Comparison of ENCODE assay signal across 28 cellular contexts in genomic region chr6:69155467-69155866, GRCh38.
A peak's percentile ranks its signal among the peaks of the same experiment; 100 is the strongest.
DNase-seq lines count a peak whose midpoint lies in the region; ATAC-seq and TF ChIP-seq lines count a peak whose summit lies in the region.
"Had no signal": no experiment of that assay in that cellular context is flagged by ENCODE, and none has a peak within 500 bp of the region (broad histone marks: within the 10 kb centered on the region; RNA-seq: fewer than 3 reads in every experiment).

No MANE protein-coding gene starts in this region.

- H3K4me1 ChIP-seq in SK-N-SH (ENCODE audit: control insufficient read depth in 1 of 2, insufficient read depth in 2 of 2, low read depth in 1 of 2, low read length in 1 of 2): peaks cover 0 to 4% of the 10 kb centered on the region in 2 experiments; a peak in 2 of 4 replicates
- peaks cover 42% of the 10 kb centered on the region for H3K4me1 ChIP-seq in OCI-LY3 (ENCODE audit: low read length)
- H3K4me1 ChIP-seq in upper lobe of right lung: no peaks in the 10 kb centered on the region
- H3K4me1 ChIP-seq: foreskin keratinocyte, neural progenitor cell, sigmoid colon, vagina had no signal

- no peak overlapping the region for H3K4me3 Mint-ChIP-seq in stimulated activated naive B cell treated with anti-CD40 and anti-IgM and Interleukin-4, amounts not matched to agents 10 μg/mL and 1 μg/mL and 100 μg/mL, for 72 hours
- H3K4me3 Mint-ChIP-seq in type B pancreatic cell: no peak overlapping the region
- H3K4me3 Mint-ChIP-seq: activated CD4-positive, alpha-beta memory T cell treated with anti-CD3 and anti-CD28 coated beads for 36 hours; activated naive CD4-positive, alpha-beta T cell treated with anti-CD3 and anti-CD28 coated beads, Interleukin-2, amount 50 U/mL, for 24 hours; effector memory CD8-positive, alpha-beta T cell; memory B cell; neural progenitor cell had no signal

- intact Hi-C loops in upper lobe of right lung (cut with DNase I): no loop called here

- H3K36me3 ChIP-seq in SK-N-SH (replicated peaks in 1 of 2; ENCODE audit: control insufficient read depth in 1 of 2, insufficient read depth in 2 of 2, low read length in 1 of 2) (no peaks in the 10 kb centered on the region), OCI-LY3 (replicated peaks; ENCODE audit: low read depth, low read length) (peaks cover 15% of the 10 kb centered on the region), upper lobe of right lung (no peaks in the 10 kb centered on the region)
- H3K36me3 ChIP-seq: BE2C, neural progenitor cell, sigmoid colon, vagina had no signal

- WGBS in SK-N-SH (ENCODE audit: low lambda C conversion rate): 33% methylated on average over 1 of the region's 1 CpG

- no peaks in the 10 kb centered on the region for H3K27me3 ChIP-seq in SK-N-SH (ENCODE audit: insufficient read depth)
- H3K27me3 ChIP-seq in OCI-LY3 (ENCODE audit: low read depth, low read length): no peaks in the 10 kb centered on the region
- no peaks in the 10 kb centered on the region for H3K27me3 ChIP-seq in upper lobe of right lung
- H3K27me3 ChIP-seq: BE2C, foreskin keratinocyte, neural progenitor cell, sigmoid colon, vagina had no signal

- H3K9ac ChIP-seq in SK-N-SH: no peak overlapping the region
- no peak overlapping the region for H3K9ac ChIP-seq in OCI-LY3 (ENCODE audit: low read length)
- H3K9ac ChIP-seq: neural progenitor cell had no signal

- H3K9me3 ChIP-seq in SK-N-SH: no peaks in the 10 kb centered on the region
- peaks cover 5% of the 10 kb centered on the region; the same call in 1 of the 2 replicates for H3K9me3 ChIP-seq in OCI-LY3 (ENCODE audit: insufficient read depth, low read length)
- H3K9me3 ChIP-seq in upper lobe of right lung: no peaks in the 10 kb centered on the region
- H3K9me3 ChIP-seq: BE2C, vagina had no signal

- no peaks in the 10 kb centered on the region for H3K4me1 Mint-ChIP-seq in stimulated activated naive B cell treated with anti-CD40 and anti-IgM and Interleukin-4, amounts not matched to agents 10 μg/mL and 1 μg/mL and 100 μg/mL, for 72 hours
- no peaks in the 10 kb centered on the region for H3K4me1 Mint-ChIP-seq in type B pancreatic cell (ENCODE audit: unreplicated experiment)
- H3K4me1 Mint-ChIP-seq: activated naive CD4-positive, alpha-beta T cell treated with anti-CD3 and anti-CD28 coated beads, Interleukin-2, amount 50 U/mL, for 24 hours; memory B cell; neural progenitor cell had no signal

- no peaks in the 10 kb centered on the region for H3K27me3 Mint-ChIP-seq in stimulated activated naive B cell treated with anti-CD40 and anti-IgM and Interleukin-4, amounts not matched to agents 10 μg/mL and 1 μg/mL and 100 μg/mL, for 72 hours
- H3K27me3 Mint-ChIP-seq in type B pancreatic cell: no peaks in the 10 kb centered on the region
- H3K27me3 Mint-ChIP-seq: activated CD4-positive, alpha-beta memory T cell treated with anti-CD3 and anti-CD28 coated beads for 36 hours; activated naive CD4-positive, alpha-beta T cell treated with anti-CD3 and anti-CD28 coated beads, Interleukin-2, amount 50 U/mL, for 24 hours; effector memory CD8-positive, alpha-beta T cell had no signal

- no peak for TF ChIP-seq EP300 in SK-N-SH (IDR thresholded peaks at IDR 0.05; ENCODE audit: borderline replicate concordance in 1 of 2, low read depth in 1 of 2, low read length in 1 of 2)

- no peak overlapping the region for H3K27ac Mint-ChIP-seq in stimulated activated naive B cell treated with anti-CD40 and anti-IgM and Interleukin-4, amounts not matched to agents 10 μg/mL and 1 μg/mL and 100 μg/mL, for 72 hours
- no peak overlapping the region for H3K27ac Mint-ChIP-seq in type B pancreatic cell
- H3K27ac Mint-ChIP-seq: activated CD4-positive, alpha-beta memory T cell treated with anti-CD3 and anti-CD28 coated beads for 36 hours; activated naive CD4-positive, alpha-beta T cell treated with anti-CD3 and anti-CD28 coated beads, Interleukin-2, amount 50 U/mL, for 24 hours; effector memory CD8-positive, alpha-beta T cell; memory B cell; neural progenitor cell had no signal

- no peaks in the 10 kb centered on the region for H3K79me2 ChIP-seq in SK-N-SH (ENCODE audit: insufficient read depth)
- no peaks in the 10 kb centered on the region for H3K79me2 ChIP-seq in OCI-LY3 (ENCODE audit: low read length)

- H4K20me1 ChIP-seq in SK-N-SH (ENCODE audit: insufficient read depth) (no peaks in the 10 kb centered on the region), OCI-LY3 (ENCODE audit: insufficient read depth, low read length) (no peaks in the 10 kb centered on the region)

- peak; percentile 36; the same call in 1 of the 2 replicates for TF ChIP-seq RAD21 in SK-N-SH (IDR thresholded peaks at IDR 0.05; ENCODE audit: low read length)

- H3K27ac ChIP-seq in SK-N-SH (ENCODE audit: low read depth in 2 of 2, low read length in 1 of 2): no peak overlapping the region
- no peak overlapping the region for H3K27ac ChIP-seq in OCI-LY3 (ENCODE audit: low read length)
- H3K27ac ChIP-seq in upper lobe of right lung: no peak overlapping the region
- H3K27ac ChIP-seq: foreskin keratinocyte, neural progenitor cell, sigmoid colon, vagina had no signal

- H3K36me3 Mint-ChIP-seq in stimulated activated naive B cell treated with anti-CD40 and anti-IgM and Interleukin-4, amounts not matched to agents 10 μg/mL and 1 μg/mL and 100 μg/mL, for 72 hours: no peaks in the 10 kb centered on the region
- H3K36me3 Mint-ChIP-seq in type B pancreatic cell: no peaks in the 10 kb centered on the region
- H3K36me3 Mint-ChIP-seq: activated CD4-positive, alpha-beta memory T cell treated with anti-CD3 and anti-CD28 coated beads for 36 hours; activated naive CD4-positive, alpha-beta T cell treated with anti-CD3 and anti-CD28 coated beads, Interleukin-2, amount 50 U/mL, for 24 hours; memory B cell; neural progenitor cell had no signal

- CTCF ChIA-PET in SK-N-SH (lab: Yijun Ruan, JAX): interaction anchor here (1.8 kb wide), 1 partner anchor 9 kb away, joined by 7 read pairs; no protein-coding TSS in a partner anchor

- no peak overlapping the region for H3K4me2 ChIP-seq in SK-N-SH
- no peak overlapping the region for H3K4me2 ChIP-seq in OCI-LY3 (ENCODE audit: low read length)
- H3K4me2 ChIP-seq: neural progenitor cell had no signal

- H3F3A ChIP-seq in SK-N-SH (replicated peaks; ENCODE audit: insufficient read depth): no peaks in the 10 kb centered on the region

- DNase-seq in SK-N-SH (no peak), fibroblast of the aortic adventitia (ENCODE audit: low read depth) (peak; percentile 0), upper lobe of right lung (no peak), type B pancreatic cell (ENCODE audit: extremely low spot score, unreplicated experiment) (no peak)
- DNase-seq in stimulated activated naive B cell treated with anti-CD40 and anti-IgM and Interleukin-4, amounts not matched to agents 10 μg/mL and 1 μg/mL and 100 μg/mL, for 72 hours: no peak
- DNase-seq: activated CD4-positive, alpha-beta memory T cell treated with anti-CD3 and anti-CD28 coated beads for 36 hours; activated CD4-positive, CD25-positive, alpha-beta regulatory T cell treated with anti-CD3 and anti-CD28 coated beads, Interleukin-2, amount 50 U/mL, for 72 hours; activated CD8-positive, alpha-beta memory T cell treated with anti-CD3 and anti-CD28 coated beads, Interleukin-2, amount 50 U/mL, for 4 hours; BE2C; cortex of kidney; DND-41; effector memory CD8-positive, alpha-beta T cell; foreskin keratinocyte; HCEC 1CT; KBM-7; MM.1S; NCI-H1417 treated with DMSO at 0.1 percent for 48 hours; NCI-H446 treated with DMSO at 0.1 percent for 48 hours; sigmoid colon; stimulated activated CD4-positive, alpha-beta T cell treated with anti-CD3 and anti-CD28 coated beads, Interleukin-4, amount 100 ng/mL, for 4 hours; stimulated activated naive CD4-positive, alpha-beta T cell had no signal

- POLR2A ChIA-PET in SK-N-SH (lab: Yijun Ruan, JAX): no interaction called here

- H2AFZ ChIP-seq in SK-N-SH (ENCODE audit: low read depth) (no peak overlapping the region), OCI-LY3 (ENCODE audit: low read depth, low read length) (no peak overlapping the region)
- H2AFZ ChIP-seq: neural progenitor cell had no signal

- no peaks in the 10 kb centered on the region for H3K9me2 ChIP-seq in SK-N-SH

- H3K9me3 Mint-ChIP-seq in stimulated activated naive B cell treated with anti-CD40 and anti-IgM and Interleukin-4, amounts not matched to agents 10 μg/mL and 1 μg/mL and 100 μg/mL, for 72 hours: peaks cover 3% of the 10 kb centered on the region in 2 donors
- H3K9me3 Mint-ChIP-seq in type B pancreatic cell: no peaks in the 10 kb centered on the region
- H3K9me3 Mint-ChIP-seq: activated CD4-positive, alpha-beta memory T cell treated with anti-CD3 and anti-CD28 coated beads for 36 hours; activated naive CD4-positive, alpha-beta T cell treated with anti-CD3 and anti-CD28 coated beads, Interleukin-2, amount 50 U/mL, for 24 hours; neural progenitor cell had no signal

- no peak for ATAC-seq in SK-N-SH treated with all-trans-retinoic acid at 6 μM for 48 hours
- no peak for ATAC-seq in HG02798 (IDR thresholded peaks at IDR 0.05; ENCODE audit: poor library complexity, unreplicated experiment)
- no peak for ATAC-seq in upper lobe of right lung
- ATAC-seq in stimulated activated naive B cell treated with anti-CD40 and anti-IgM and Interleukin-4, amounts not matched to agents 10 μg/mL and 1 μg/mL and 100 μg/mL, for 72 hours (replicated peaks): no peak
- ATAC-seq: effector memory CD8-positive, alpha-beta T cell; foreskin keratinocyte had no signal

- TF ChIP-seq CTCF in SK-N-SH (IDR thresholded peaks at IDR 0.05) (peak; percentile 22; the same call in 1 of the 2 replicates), OCI-LY3 (IDR thresholded peaks at IDR 0.05; ENCODE audit: low read depth, low read length) (peak; percentile 73), fibroblast of the aortic adventitia (IDR thresholded peaks at IDR 0.05; ENCODE audit: insufficient read depth, low read length) (no peak), upper lobe of right lung (IDR thresholded peaks at IDR 0.05) (no peak), type B pancreatic cell (conservative IDR thresholded peaks at IDR 0.05) (no peak)

- H3K4me3 ChIP-seq in SK-N-SH (ENCODE audit: low read depth in 2 of 2, low read length in 1 of 2) (no peak overlapping the region), OCI-LY3 (ENCODE audit: low read length) (no peak overlapping the region), fibroblast of the aortic adventitia (ENCODE audit: low read depth, low read length) (no peak overlapping the region), upper lobe of right lung (no peak overlapping the region)
- H3K4me3 ChIP-seq: neural progenitor cell, sigmoid colon, vagina had no signal

TF ChIP-seq in SK-N-SH, 30 proteins besides CTCF, POLR2A, EP300 and RAD21 (continues in another document):
- no peak for TF ChIP-seq TEAD4 (IDR thresholded peaks at IDR 0.05; ENCODE audit: borderline replicate concordance, insufficient read depth)

Comparison
In these comparisons a context has a peak if more than half of its experiments do, and no peak if none do; other contexts are left out.
1. CTCF ChIP-seq: peak in SK-N-SH (single experiment) and OCI-LY3 (single experiment); none in fibroblast of the aortic adventitia (single experiment), upper lobe of right lung (single experiment) and type B pancreatic cell (single experiment).